11 cellular contexts compared by ENCODE assay signal in genomic region chr17:27086526-27086925, GRCh38.
"Had no signal": no experiment of that assay in that cellular context is flagged by ENCODE, and none has a peak within 500 bp of the region (broad histone marks: within the 10 kb centered on the region; RNA-seq: fewer than 3 reads in every experiment).

No MANE protein-coding gene starts in this region.

- H3K36me3 ChIP-seq: HAP-1 had no signal

- FAIRE-seq: H1, H54 had no signal

- H3K4me2 ChIP-seq: GM23338 had no signal

- H3K4me1 ChIP-seq: HAP-1 had no signal

- H3K27ac ChIP-seq: GM23248 had no signal

- H3K9ac ChIP-seq: GM23248 had no signal

- H3K9me3 ChIP-seq: HAP-1 had no signal

- H3K4me3 ChIP-seq: GM23248, GM23338, HAP-1 had no signal

- H2AFZ ChIP-seq: GM23248, GM23338 had no signal

- DNase-seq: GM23248, GOT3, H7, H9, HCEC 1CT, HFFc6 had no signal

- ATAC-seq: GM23338, HCT116 had no signal
